ENCODE assay signal across 9 cellular contexts in the genomic region with DNA sequence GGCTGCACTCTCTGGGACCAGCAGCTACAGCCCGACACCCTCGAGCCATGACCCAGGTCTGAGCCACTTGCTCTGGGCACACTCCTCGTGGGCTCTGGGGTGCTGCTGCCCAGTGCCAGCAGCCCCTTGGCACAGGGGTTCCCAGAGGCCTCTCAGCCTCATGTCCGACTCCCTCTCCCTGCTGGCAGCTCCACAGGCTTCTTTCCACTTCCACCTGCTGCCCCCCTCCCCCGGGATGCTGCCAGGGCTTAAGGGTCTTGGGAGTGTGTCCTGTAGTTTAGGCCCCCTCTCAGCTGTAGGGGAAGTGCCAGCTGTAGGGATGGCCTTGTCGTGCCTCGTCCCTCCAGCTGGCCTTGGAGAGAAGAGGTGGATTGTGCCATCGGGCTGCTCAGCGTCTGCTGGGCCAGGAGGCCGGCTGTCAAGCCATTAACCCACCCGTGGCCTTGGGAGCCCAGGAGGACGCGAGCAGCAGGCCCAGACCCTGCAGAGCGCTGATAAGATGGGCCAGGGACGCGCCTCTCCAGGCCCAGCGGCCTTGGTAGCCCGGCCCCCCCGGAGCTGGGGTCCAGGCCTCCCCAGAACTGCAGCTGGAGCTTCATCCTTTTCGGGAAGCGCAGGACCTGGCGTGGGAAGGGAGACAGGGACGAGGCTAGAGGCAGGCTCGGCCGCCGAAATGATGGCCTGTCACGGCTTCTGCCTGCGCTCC. TPM values are rescaled to one million over a fixed set of nuclear protein-coding genes. Genes with fewer than 3 reads are reported as not detected.
DNase-seq lines count a peak whose midpoint lies in the region; ATAC-seq lines count a peak whose summit lies in the region.
"Had no signal": no experiment of that assay in that cellular context is flagged by ENCODE, and none has a peak within 500 bp of the region (broad histone marks: within the 10 kb centered on the region; RNA-seq: fewer than 3 reads in every experiment).

No MANE protein-coding gene starts in this region.

- no peaks in the 10 kb centered on the region for H3K4me1 ChIP-seq in mesendoderm (ENCODE audit: control insufficient read depth, low read depth, low read length)

- peak overlapping the region; percentile 84 for H3K27ac Mint-ChIP-seq in activated T-cell treated with anti-CD3 and anti-CD28 coated beads, Interleukin-2, amount 50 U/mL, for 24 hours
- H3K27ac Mint-ChIP-seq in central memory CD8-positive, alpha-beta T cell (ENCODE audit: low read depth): no peak overlapping the region

- H3K56ac ChIP-seq in mesendoderm (ENCODE audit: low read length): peak overlapping the region; percentile 56

- H3K4ac ChIP-seq in mesendoderm (ENCODE audit: low read depth, low read length): no peak overlapping the region

- no peak for DNase-seq in activated T-cell treated with anti-CD3 and anti-CD28 coated beads, Interleukin-2, amount 50 U/mL, for 24 hours
- DNase-seq in activated T-cell treated with anti-CD3 and anti-CD28 coated beads for 4 hours (no peak), mesendoderm (peak; percentile 0), ureter (ENCODE audit: low spot score) (peak; percentile 44), HK-2 (ENCODE audit: unreplicated experiment) (no peak)
- no peak for DNase-seq in central memory CD8-positive, alpha-beta T cell (ENCODE audit: low spot score in 2 of 2)
- DNase-seq: GF-D8 had no signal

- no peaks in the 10 kb centered on the region for H3K27me3 ChIP-seq in mesendoderm (ENCODE audit: insufficient read depth, low read length, poor library complexity)

- no peak for ATAC-seq in central memory CD8-positive, alpha-beta T cell (replicated peaks; ENCODE audit: extremely low read depth, poor library complexity, severe bottlenecking)
- no peak for ATAC-seq in HG02588 (IDR thresholded peaks at IDR 0.05; ENCODE audit: unreplicated experiment)
- no peak for ATAC-seq in HG02885 (IDR thresholded peaks at IDR 0.05; ENCODE audit: poor library complexity, unreplicated experiment)

- no CpG with 5 or more reads among the region's 28 CpGs for WGBS in mesendoderm (ENCODE audit: extremely low coverage, insufficient coverage, low lambda C conversion rate)

- H3K18ac ChIP-seq in mesendoderm (ENCODE audit: low read length): peak overlapping the region; percentile 14

- H3K9me3 Mint-ChIP-seq in activated T-cell treated with anti-CD3 and anti-CD28 coated beads, Interleukin-2, amount 50 U/mL, for 24 hours: no peaks in the 10 kb centered on the region
- no peaks in the 10 kb centered on the region for H3K9me3 Mint-ChIP-seq in central memory CD8-positive, alpha-beta T cell

- H3K36me3 Mint-ChIP-seq in activated T-cell treated with anti-CD3 and anti-CD28 coated beads, Interleukin-2, amount 50 U/mL, for 24 hours (ENCODE audit: low read depth): no peaks in the 10 kb centered on the region
- no peaks in the 10 kb centered on the region for H3K36me3 Mint-ChIP-seq in central memory CD8-positive, alpha-beta T cell (ENCODE audit: insufficient read depth)

- peaks cover 45% of the 10 kb centered on the region for H3K27me3 Mint-ChIP-seq in activated T-cell treated with anti-CD3 and anti-CD28 coated beads, Interleukin-2, amount 50 U/mL, for 24 hours
- no peaks in the 10 kb centered on the region for H3K27me3 Mint-ChIP-seq in central memory CD8-positive, alpha-beta T cell

- no peak overlapping the region for H2AK5ac ChIP-seq in mesendoderm (ENCODE audit: low read length)

- H3K4me2 ChIP-seq in mesendoderm (ENCODE audit: low read length): peak overlapping the region; percentile 29

- peaks cover 34% of the 10 kb centered on the region for H3K4me1 Mint-ChIP-seq in activated T-cell treated with anti-CD3 and anti-CD28 coated beads, Interleukin-2, amount 50 U/mL, for 24 hours (ENCODE audit: low read depth)
- H3K4me1 Mint-ChIP-seq in central memory CD8-positive, alpha-beta T cell: peaks cover 10% of the 10 kb centered on the region

- H3K79me2 ChIP-seq in mesendoderm (ENCODE audit: control insufficient read depth, insufficient read depth, low read length): no peaks in the 10 kb centered on the region

- H4K5ac ChIP-seq in mesendoderm (ENCODE audit: low read length): no peak overlapping the region

- no peak overlapping the region for H2BK120ac ChIP-seq in mesendoderm (ENCODE audit: low read depth, low read length)

- no peak overlapping the region for H4K8ac ChIP-seq in mesendoderm (ENCODE audit: low read depth, low read length)

- no peak overlapping the region for H2BK15ac ChIP-seq in mesendoderm (replicated peaks; ENCODE audit: low read depth)

- no peak overlapping the region for H3K27ac ChIP-seq in mesendoderm (ENCODE audit: low read depth, low read length)

- H3K4me3 ChIP-seq in mesendoderm (ENCODE audit: low read length): no peak overlapping the region

- no peaks in the 10 kb centered on the region for H3K79me1 ChIP-seq in mesendoderm (ENCODE audit: low read length)

- H3K4me3 Mint-ChIP-seq in activated T-cell treated with anti-CD3 and anti-CD28 coated beads, Interleukin-2, amount 50 U/mL, for 24 hours: peak overlapping the region; percentile 75
- peak overlapping the region; percentile 74 for H3K4me3 Mint-ChIP-seq in central memory CD8-positive, alpha-beta T cell

- H3K36me3 ChIP-seq in mesendoderm (ENCODE audit: control insufficient read depth, insufficient read depth, low read length): no peaks in the 10 kb centered on the region

- H3K23ac ChIP-seq in mesendoderm (ENCODE audit: low read length): no peak overlapping the region

- peak overlapping the region; percentile 61 for H3K9ac ChIP-seq in mesendoderm (ENCODE audit: low read length)

- no peak overlapping the region for H2BK5ac ChIP-seq in mesendoderm (ENCODE audit: low read length)

RNA-seq across cellular contexts. Expression of a gene that starts 1.0 kb away (rescaled TPM):
- polyA plus RNA-seq in mesendoderm (2013, experiment 1 of 2): 4.1 TPM
- 3.9 TPM for polyA plus RNA-seq in mesendoderm (2013, experiment 2 of 2)
- 2.4 TPM for total RNA-seq in ureter

RNA-seq across cellular contexts. Expression of a gene that starts 44.1 kb away (rescaled TPM):
- polyA plus RNA-seq in mesendoderm (2013, experiment 1 of 2): 2.7 TPM
- 2.7 TPM for polyA plus RNA-seq in mesendoderm (2013, experiment 2 of 2)
- total RNA-seq in ureter: 7.2 TPM

RNA-seq across cellular contexts. Expression of a gene that starts 49.2 kb away (rescaled TPM):
- 0.45 TPM for polyA plus RNA-seq in mesendoderm (2013, experiment 1 of 2)
- polyA plus RNA-seq in mesendoderm (2013, experiment 2 of 2): 0.50 TPM
- not detected for total RNA-seq in ureter

Comparison
In these comparisons a context has a peak if more than half of its experiments do, and no peak if none do; other contexts are left out.
1. DNase-seq: peak in mesendoderm (single experiment) and ureter (single experiment); none in activated T-cell treated with anti-CD3 and anti-CD28 coated beads, Interleukin-2, amount 50 U/mL, for 24 hours (single experiment), activated T-cell treated with anti-CD3 and anti-CD28 coated beads for 4 hours (single experiment), central memory CD8-positive, alpha-beta T cell (0 of 2) and HK-2 (single experiment).